In the genomic region with DNA sequence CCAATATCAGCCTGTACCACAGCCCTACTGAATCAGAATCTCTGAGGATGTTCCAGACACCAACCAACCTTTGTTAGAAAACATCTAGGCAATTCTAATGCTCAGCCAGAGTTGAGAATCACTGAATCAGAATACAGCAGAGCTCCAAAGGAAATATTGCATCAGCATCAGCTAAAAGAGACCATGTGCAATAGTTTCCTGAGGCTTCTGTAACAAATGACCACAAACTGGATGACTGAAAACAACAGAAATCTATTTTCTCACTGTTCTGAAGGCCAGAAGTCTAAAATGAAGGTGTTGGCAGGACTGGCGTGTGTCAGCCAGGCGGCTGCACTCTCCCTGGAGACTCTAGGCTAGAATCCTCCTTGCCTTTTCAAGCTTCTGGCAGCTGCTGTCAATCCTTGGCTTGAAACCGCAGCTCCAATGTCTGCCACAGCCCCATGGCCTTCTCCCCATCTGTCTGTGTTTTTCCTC, we compare ENCODE assay signal across 10 cellular contexts. TPM values are rescaled to one million over a fixed set of nuclear protein-coding genes. Genes with fewer than 3 reads are reported as not detected.
DNase-seq lines count a peak whose midpoint lies in the region; FAIRE-seq and TF ChIP-seq lines count a peak whose summit lies in the region.
"Had no signal": no experiment of that assay in that cellular context is flagged by ENCODE, and none has a peak within 500 bp of the region (broad histone marks: within the 10 kb centered on the region; RNA-seq: fewer than 3 reads in every experiment).

No MANE protein-coding gene starts in this region.

- H3K4me1 ChIP-seq in spleen, result no peaks in the 10 kb centered on the region

- no peak for TF ChIP-seq POLR2A in spleen (IDR thresholded peaks at IDR 0.05)

- H3K9me3 ChIP-seq in spleen, result no peaks in the 10 kb centered on the region

- peak overlapping the region in 4 of 8 donors; percentile 28 to 71 (median 66) for H3K27ac ChIP-seq in spleen
- H3K27ac ChIP-seq: brain microvascular endothelial cell had no signal

- no peaks in the 10 kb centered on the region for H3K36me3 ChIP-seq in spleen
- H3K36me3 ChIP-seq: brain microvascular endothelial cell had no signal

- peak; percentile 98 for FAIRE-seq in D721Med (lab: Jason Lieb, UNC)

- DNase-seq in D721Med (ENCODE audit: insufficient read length, low spot score), result no peak
- DNase-seq in MV-4-11 (lab: John Stamatoyannopoulos, UW), result peak; percentile 66
- DNase-seq in amniotic epithelial cell (ENCODE audit: low read depth), result peak; percentile 81
- peak; percentile 43 for DNase-seq in kidney tubule cell (ENCODE audit: low spot score)
- DNase-seq in spleen, result no peak
- DNase-seq in G401 (ENCODE audit: low spot score), result no peak
- no peak for DNase-seq in ACHN
- DNase-seq in DMS79 (lab: John Stamatoyannopoulos, UW), result no peak
- DNase-seq: activated CD4-positive, alpha-beta T cell treated with anti-CD3 and anti-CD28 coated beads for 1 hour; brain microvascular endothelial cell had no signal

- H3K27me3 ChIP-seq in spleen (replicated peaks in 1 of 7), result peaks cover 0 to 4% (median 0%) of the 10 kb centered on the region in 7 donors

- WGBS in spleen, 5 donors, result 45 to 72% (median 65%) methylated on average over 3 of the region's 3 CpGs

- H3K4me3 ChIP-seq in spleen, result peak overlapping the region in 1 of 8 donors; percentile 14

- intact Hi-C loops in spleen (cut with DNase I; ENCODE audit: low total_unique reads), result no loop called here

- TF ChIP-seq CTCF in D721Med (IDR thresholded peaks at IDR 0.05; ENCODE audit: insufficient read depth, missing control alignments) (no peak), spleen (IDR thresholded peaks at IDR 0.05 in 8 of 11, conservative IDR thresholded peaks at IDR 0.05 in 3 of 11) (no peak)

- in situ Hi-C loops in G401 (cut with HindIII; ENCODE audit: low sequenced_read_pairs) (no loop called here), ACHN (cut with HindIII; ENCODE audit: low pct_ligation_motif_present, low pct_unique_long_range_greater_than_20kb, low sequenced_read_pairs) (no loop called here)

RNA-seq across cellular contexts. Expression of a gene that starts 1.2 kb away (rescaled TPM):
- total RNA-seq in spleen, result under 1 TPM in 5 of 7 donors, not detected in 2; 0.17 to 0.77 (median 0.32) TPM
- polyA plus RNA-seq in spleen, result under 1 TPM; 0.02 to 0.09 (median 0.06) TPM
- total RNA-seq in G401 (2014; rRNA removed; shearing (Covaris generic)), result 0.47 TPM in 1 of 2 replicates, not detected in the other

Comparison
In these comparisons a context has a peak if more than half of its experiments do, and no peak if none do; other contexts are left out.
1. DNase-seq: peak in MV-4-11 (single experiment), amniotic epithelial cell (single experiment) and kidney tubule cell (single experiment); none in D721Med (single experiment), spleen (single experiment), G401 (single experiment), ACHN (single experiment) and DMS79 (single experiment).